13 cellular contexts compared by ENCODE assay signal in the genomic region with DNA sequence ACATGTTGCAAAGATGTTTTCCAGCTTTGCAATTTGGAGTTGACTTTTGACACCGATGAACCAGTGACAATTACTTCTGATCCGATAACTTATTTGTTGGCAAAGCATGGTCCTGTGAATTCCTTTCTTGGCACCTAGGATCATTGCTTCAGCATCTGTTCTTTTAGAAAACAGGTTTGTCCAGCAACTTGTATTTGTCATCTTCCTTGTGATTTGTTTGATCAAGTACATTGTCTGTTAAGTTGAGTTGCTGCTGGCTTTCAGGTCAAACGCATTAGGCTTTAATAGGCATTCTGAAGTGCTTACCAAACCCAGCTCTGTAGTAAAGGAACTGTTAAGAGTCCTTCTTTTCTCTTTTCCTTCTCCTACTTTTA.
A peak's percentile ranks its signal among the peaks of the same experiment; 100 is the strongest.
DNase-seq lines count a peak whose midpoint lies in the region; ATAC-seq, FAIRE-seq and TF ChIP-seq lines count a peak whose summit lies in the region.
"Had no signal": no experiment of that assay in that cellular context is flagged by ENCODE, and none has a peak within 500 bp of the region (broad histone marks: within the 10 kb centered on the region; RNA-seq: fewer than 3 reads in every experiment).

No MANE protein-coding gene starts in this region.

- H3K4me3 ChIP-seq in A549: no peak overlapping the region
- H3K4me3 ChIP-seq in LNCaP clone FGC (ENCODE audit: low read depth, low read length): peak overlapping the region; percentile 39; the same call in 1 of the 2 replicates
- no peak overlapping the region for H3K4me3 ChIP-seq in body of pancreas
- no peak overlapping the region for H3K4me3 ChIP-seq in mucosa of stomach (ENCODE audit: low read length)
- H3K4me3 ChIP-seq in neuronal stem cell (ENCODE audit: low read length in 2 of 2): no peak overlapping the region
- H3K4me3 ChIP-seq: neural progenitor cell, tibial artery had no signal

- no peak for TF ChIP-seq EP300 in A549 (IDR thresholded peaks at IDR 0.05)

- H2AFZ ChIP-seq in neuronal stem cell (ENCODE audit: low read length): no peak overlapping the region

- no peak overlapping the region for H2BK15ac ChIP-seq in neuronal stem cell (ENCODE audit: low read length)

- H3K4me1 ChIP-seq in A549 (peaks cover 57% of the 10 kb centered on the region), body of pancreas (peaks cover 26% of the 10 kb centered on the region), mucosa of stomach (ENCODE audit: control insufficient read depth, insufficient read depth, low read length) (peaks cover 17% of the 10 kb centered on the region), neuronal stem cell (ENCODE audit: control insufficient read depth in 2 of 2, insufficient read depth in 1 of 2, low read depth in 1 of 2, low read length in 2 of 2) (peaks cover 5 to 6% of the 10 kb centered on the region in 2 donors)

- H3K23ac ChIP-seq in neuronal stem cell (ENCODE audit: low read depth, low read length, poor library complexity): no peak overlapping the region

- no peak overlapping the region for H4K8ac ChIP-seq in neuronal stem cell (ENCODE audit: low read depth, low read length)

- H3K27ac ChIP-seq in A549: peak overlapping the region; percentile 78 to 89
- H3K27ac ChIP-seq in body of pancreas: peak overlapping the region; percentile 11 to 84 (median 60)
- H3K27ac ChIP-seq in neuronal stem cell (replicated peaks; ENCODE audit: low read length): no peak overlapping the region
- H3K27ac ChIP-seq: neural progenitor cell, tibial artery had no signal

- CTCF ChIA-PET in A549 (lab: Yijun Ruan, JAX): interaction anchor here (0.9 to 4.7 kb wide), 8 partner anchors 10 to 131 kb away, joined by 3 to 31 read pairs (median 5); no protein-coding TSS in a partner anchor

- no peak for TF ChIP-seq POLR2A in A549 (IDR thresholded peaks at IDR 0.05; ENCODE audit: low read length)
- TF ChIP-seq POLR2A in body of pancreas (IDR thresholded peaks at IDR 0.05): no peak

- H2AK5ac ChIP-seq in neuronal stem cell (ENCODE audit: low read depth, low read length): no peak overlapping the region

- H3K9me3 ChIP-seq in A549: no peaks in the 10 kb centered on the region
- no peaks in the 10 kb centered on the region for H3K9me3 ChIP-seq in body of pancreas
- H3K9me3 ChIP-seq in mucosa of stomach (ENCODE audit: control insufficient read depth, low read length): no peaks in the 10 kb centered on the region
- H3K9me3 ChIP-seq in neuronal stem cell (replicated peaks in 1 of 2; ENCODE audit: control insufficient read depth in 2 of 2, insufficient read depth in 1 of 2, low read depth in 1 of 2, low read length in 2 of 2): no peaks in the 10 kb centered on the region
- H3K9me3 ChIP-seq: tibial artery had no signal

- intact Hi-C loops in body of pancreas (cut with DNase I): no loop called here

- peak overlapping the region; percentile 71 for H3K4me2 ChIP-seq in A549
- no peak overlapping the region for H3K4me2 ChIP-seq in neuronal stem cell (ENCODE audit: insufficient read depth, low read length, poor library complexity, severe bottlenecking)
- H3K4me2 ChIP-seq: neural progenitor cell had no signal

- H4K91ac ChIP-seq in neuronal stem cell (ENCODE audit: low read depth, low read length, poor library complexity): no peak overlapping the region

- no peaks in the 10 kb centered on the region for H3K27me3 ChIP-seq in body of pancreas
- no peaks in the 10 kb centered on the region for H3K27me3 ChIP-seq in mucosa of stomach (ENCODE audit: control insufficient read depth, insufficient read depth, low read length)
- no peaks in the 10 kb centered on the region for H3K27me3 ChIP-seq in neuronal stem cell (ENCODE audit: control insufficient read depth in 3 of 3, insufficient read depth in 3 of 3, low read depth in 1 of 3, low read length in 3 of 3)
- H3K27me3 ChIP-seq: neural progenitor cell, tibial artery had no signal

- no peaks in the 10 kb centered on the region for H3K79me1 ChIP-seq in neuronal stem cell (ENCODE audit: low read depth, low read length)

- no peak overlapping the region for H3K4ac ChIP-seq in neuronal stem cell (ENCODE audit: low read length)

- DNase-seq in A549 (ENCODE audit: low read depth in 1 of 2, low spot score in 1 of 2) (no peak), LNCaP clone FGC (ENCODE audit: low read depth) (peak; percentile 99), body of pancreas (peak in 3 of 4 donors; percentile 20 to 35 (median 27)), neuronal stem cell (ENCODE audit: low spot score) (no peak)
- no peak for DNase-seq in stimulated activated CD8-positive, alpha-beta memory T cell treated with anti-CD3 and anti-CD28 coated beads, Interleukin-4, amount 100 ng/mL, for 48 hours
- DNase-seq: activated CD4-positive, alpha-beta memory T cell treated with anti-CD3 and anti-CD28 coated beads, Interleukin-2, amount 10 ng/mL, durations not matched to agents 7 days and 5 days; activated effector memory CD4-positive, alpha-beta T cell treated with Interleukin-2 at 50 U/mL for 16 hours; left colon; tibial artery had no signal

- WGBS in A549 (ENCODE audit: missing lambda C conversion rate): 12% methylated on average over 3 of the region's 3 CpGs
- 9 to 24% methylated on average over 3 of the region's 3 CpGs for WGBS in body of pancreas, 2 donors
- no CpG with 5 or more reads among the region's 3 CpGs for WGBS in neuronal stem cell (ENCODE audit: extremely low coverage in 2 of 2, insufficient read length in 2 of 2, insufficient replicate concordance in 1 of 2), 2 donors

- POLR2A ChIA-PET in A549 (lab: Yijun Ruan, JAX): interaction anchor here (1.0 to 2.1 kb wide), 4 partner anchors 12 to 154 kb away, joined by 3 to 9 read pairs (median 4); no protein-coding TSS in a partner anchor

- no peak overlapping the region for H3K14ac ChIP-seq in neuronal stem cell (ENCODE audit: low read length)

- TF ChIP-seq CTCF in A549 (IDR thresholded peaks at IDR 0.05) (no peak), LNCaP clone FGC (IDR thresholded peaks at IDR 0.05; ENCODE audit: control insufficient read depth, extremely low read depth, insufficient read depth) (no peak), body of pancreas (IDR thresholded peaks at IDR 0.05) (no peak)

- no peaks in the 10 kb centered on the region for H3K36me3 ChIP-seq in body of pancreas (replicated peaks in 1 of 2; ENCODE audit: insufficient read depth in 1 of 2, low read depth in 2 of 2)
- H3K36me3 ChIP-seq in mucosa of stomach (ENCODE audit: control insufficient read depth, insufficient read depth, low read length): no peaks in the 10 kb centered on the region
- no peaks in the 10 kb centered on the region for H3K36me3 ChIP-seq in neuronal stem cell (replicated peaks in 1 of 2; ENCODE audit: control insufficient read depth in 2 of 2, insufficient read depth in 2 of 2, low read length in 2 of 2)
- H3K36me3 ChIP-seq: neural progenitor cell, tibial artery had no signal

- FAIRE-seq in A549 (lab: Jason Lieb, UNC): no peak

- H2BK120ac ChIP-seq in neuronal stem cell (ENCODE audit: low read depth, low read length): no peak overlapping the region

- no peak overlapping the region for H3K18ac ChIP-seq in neuronal stem cell (ENCODE audit: low read length)

- peak; percentile 51 to 53; a peak in 4 of 6 replicates for ATAC-seq in A549
- ATAC-seq in body of pancreas: peak; percentile 78
- ATAC-seq in HG02884 (IDR thresholded peaks at IDR 0.05; ENCODE audit: unreplicated experiment): no peak
- ATAC-seq in GM19324 (IDR thresholded peaks at IDR 0.05; ENCODE audit: low FRiP score, unreplicated experiment): no peak

- TF ChIP-seq RAD21 in A549 (conservative IDR thresholded peaks at IDR 0.05 in 1 of 2, IDR thresholded peaks at IDR 0.05 in 1 of 2): no peak

- H3K9ac ChIP-seq in mucosa of stomach (ENCODE audit: low read length) (peak overlapping the region; percentile 40), neuronal stem cell (ENCODE audit: low read depth, low read length, poor library complexity) (no peak overlapping the region)
- H3K9ac ChIP-seq: neural progenitor cell had no signal

- no peak overlapping the region for H2BK12ac ChIP-seq in neuronal stem cell (ENCODE audit: low read length)

- H2BK5ac ChIP-seq in neuronal stem cell (ENCODE audit: low read length): no peak overlapping the region

TF ChIP-seq in A549, 52 proteins besides CTCF, POLR2A, EP300 and RAD21 (continues in another document):
- TF ChIP-seq, protein P1, sequence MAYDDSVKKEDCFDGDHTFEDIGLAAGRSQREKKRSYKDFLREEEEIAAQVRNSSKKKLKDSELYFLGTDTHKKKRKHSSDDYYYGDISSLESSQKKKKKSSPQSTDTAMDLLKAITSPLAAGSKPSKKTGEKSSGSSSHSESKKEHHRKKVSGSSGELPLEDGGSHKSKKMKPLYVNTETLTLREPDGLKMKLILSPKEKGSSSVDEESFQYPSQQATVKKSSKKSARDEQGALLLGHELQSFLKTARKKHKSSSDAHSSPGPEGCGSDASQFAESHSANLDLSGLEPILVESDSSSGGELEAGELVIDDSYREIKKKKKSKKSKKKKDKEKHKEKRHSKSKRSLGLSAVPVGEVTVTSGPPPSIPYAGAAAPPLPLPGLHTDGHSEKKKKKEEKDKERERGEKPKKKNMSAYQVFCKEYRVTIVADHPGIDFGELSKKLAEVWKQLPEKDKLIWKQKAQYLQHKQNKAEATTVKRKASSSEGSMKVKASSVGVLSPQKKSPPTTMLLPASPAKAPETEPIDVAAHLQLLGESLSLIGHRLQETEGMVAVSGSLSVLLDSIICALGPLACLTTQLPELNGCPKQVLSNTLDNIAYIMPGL (CRISPR knock-in tag; IDR thresholded peaks at IDR 0.05; ENCODE audit: borderline replicate concordance): no peak
- TF ChIP-seq, protein P2, sequence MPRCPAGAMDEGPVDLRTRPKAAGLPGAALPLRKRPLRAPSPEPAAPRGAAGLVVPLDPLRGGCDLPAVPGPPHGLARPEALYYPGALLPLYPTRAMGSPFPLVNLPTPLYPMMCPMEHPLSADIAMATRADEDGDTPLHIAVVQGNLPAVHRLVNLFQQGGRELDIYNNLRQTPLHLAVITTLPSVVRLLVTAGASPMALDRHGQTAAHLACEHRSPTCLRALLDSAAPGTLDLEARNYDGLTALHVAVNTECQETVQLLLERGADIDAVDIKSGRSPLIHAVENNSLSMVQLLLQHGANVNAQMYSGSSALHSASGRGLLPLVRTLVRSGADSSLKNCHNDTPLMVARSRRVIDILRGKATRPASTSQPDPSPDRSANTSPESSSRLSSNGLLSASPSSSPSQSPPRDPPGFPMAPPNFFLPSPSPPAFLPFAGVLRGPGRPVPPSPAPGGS (IDR thresholded peaks at IDR 0.05): no peak
- TF ChIP-seq HDAC2 (IDR thresholded peaks at IDR 0.05) (no peak), ZFP36 (IDR thresholded peaks at IDR 0.05; ENCODE audit: borderline replicate concordance, partially characterized antibody) (no peak), CBX2 (IDR thresholded peaks at IDR 0.05; ENCODE audit: borderline replicate concordance, low read depth) (no peak), CHD2 (IDR thresholded peaks at IDR 0.05; ENCODE audit: low read length, partially characterized antibody) (no peak), RNF2 (IDR thresholded peaks at IDR 0.05; ENCODE audit: borderline replicate concordance, low read depth) (no peak), MYC (IDR thresholded peaks at IDR 0.05; ENCODE audit: borderline replicate concordance, low read length) (no peak), ZC3H11A (IDR thresholded peaks at IDR 0.05) (no peak), HOXB13 (CRISPR knock-in tag; IDR thresholded peaks at IDR 0.05; ENCODE audit: low read depth) (no peak), ESRRA (IDR thresholded peaks at IDR 0.05; ENCODE audit: borderline replicate concordance, low read length) (no peak)

Comparison
In these comparisons a context has a peak if more than half of its experiments do, and no peak if none do; other contexts are left out.
1. ATAC-seq: peak in A549 (2 of 2) and body of pancreas (single experiment); none in HG02884 (single experiment) and GM19324 (single experiment).
2. DNase-seq: peak in LNCaP clone FGC (single experiment) and body of pancreas (3 of 4); none in A549 (0 of 2), neuronal stem cell (single experiment) and stimulated activated CD8-positive, alpha-beta memory T cell treated with anti-CD3 and anti-CD28 coated beads, Interleukin-4, amount 100 ng/mL, for 48 hours (single experiment).